Comparison of ENCODE assay signal across 8 cellular contexts in genomic region chr1:155648207-155649147, GRCh38. TPM values are rescaled to one million over a fixed set of nuclear protein-coding genes. Genes with fewer than 3 reads are reported as not detected.
DNase-seq lines count a peak whose midpoint lies in the region; ATAC-seq, FAIRE-seq and TF ChIP-seq lines count a peak whose summit lies in the region.

No MANE protein-coding gene starts in this region.

- TF ChIP-seq POLR2A in testis (IDR thresholded peaks at IDR 0.05), result no peak

- WGBS in pancreas, 2 donors, result 59 to 62% methylated on average over 11 of the region's 11 CpGs
- 63 to 75% methylated on average over 11 of the region's 11 CpGs for WGBS in testis, 2 donors

- intact Hi-C loops in pancreas (cut with DNase I), result no loop called here
- intact Hi-C loops in testis (cut with DNase I; ENCODE audit: low total_unique reads), result no loop called here

- H3K9me3 ChIP-seq in pancreas (no peaks in the 10 kb centered on the region), testis (no peaks in the 10 kb centered on the region)

- peak overlapping the region; percentile 57 for H3K4me3 ChIP-seq in fibroblast of mammary gland (ENCODE audit: control insufficient read depth, low read depth, low read length)
- H3K4me3 ChIP-seq in pancreas, result no peak overlapping the region
- H3K4me3 ChIP-seq in testis, result no peak overlapping the region

- no peak overlapping the region for H3K27ac ChIP-seq in pancreas
- H3K27ac ChIP-seq in testis, result no peak overlapping the region

- ATAC-seq in pancreas, result peak; percentile 71 to 97 (median 92)
- no peak for ATAC-seq in HG02798 (IDR thresholded peaks at IDR 0.05; ENCODE audit: poor library complexity, unreplicated experiment)

- no peaks in the 10 kb centered on the region for H3K27me3 ChIP-seq in pancreas
- no peaks in the 10 kb centered on the region for H3K27me3 ChIP-seq in testis

- DNase-seq in AG08396 (ENCODE audit: low spot score) (peak; percentile 64), HS-27A (ENCODE audit: low read depth) (peak; percentile 50), SK-N-DZ (ENCODE audit: low spot score) (peak; percentile 56), fibroblast of mammary gland (ENCODE audit: low read depth) (peak; percentile 89), pancreas (peak in 3 of 6 donors; percentile 7 to 20 (median 19)), testis (no peak)
- DNase-seq in activated T-cell treated with anti-CD3 and anti-CD28 coated beads, Interleukin-2, amount 50 U/mL, for 48 hours, result no peak

- H3K36me3 ChIP-seq in pancreas, result no peaks in the 10 kb centered on the region
- no peaks in the 10 kb centered on the region for H3K36me3 ChIP-seq in testis (ENCODE audit: low read depth, missing control alignments)

- FAIRE-seq in pancreas (lab: Jason Lieb, UNC), result no peak

- H3K4me1 ChIP-seq in pancreas (peaks cover 0 to 4% (median 0%) of the 10 kb centered on the region in 3 donors), testis (no peaks in the 10 kb centered on the region)

- peak; percentile 78 for TF ChIP-seq CTCF in fibroblast of mammary gland (conservative IDR thresholded peaks at IDR 0.05; ENCODE audit: control insufficient read depth, insufficient read depth, low read depth, low read length)
- TF ChIP-seq CTCF in pancreas (IDR thresholded peaks at IDR 0.05), result no peak
- no peak for TF ChIP-seq CTCF in testis (IDR thresholded peaks at IDR 0.05)

RNA-seq across cellular contexts. Expression of gene MSTO1, which starts 38.5 kb away (rescaled TPM):
- 38.9 and 49.0 TPM in 2 replicates for polyA plus RNA-seq in SK-N-DZ (2014; cell fraction: cytosol; rRNA removed)
- 455 and 485 TPM in 2 replicates for polyA plus RNA-seq in SK-N-DZ (2014; cell fraction: nucleus; rRNA removed)
- total RNA-seq in pancreas, result 10 to 100 TPM; 10.8 to 27.0 (median 19.8) TPM
- polyA plus RNA-seq in pancreas, result 10 to 100 TPM; 47.0 to 47.1 TPM
- total RNA-seq in testis, result 10 to 100 TPM; 50.0 to 62.4 TPM
- polyA plus RNA-seq in testis (ENCODE audit: insufficient read depth, low read depth, low replicate concordance), result 140 TPM

RNA-seq across cellular contexts. Expression of gene YY1AP1, which starts 40.1 kb away (rescaled TPM):
- polyA plus RNA-seq in SK-N-DZ (2014; cell fraction: cytosol; rRNA removed), result 40.0 and 45.8 TPM in 2 replicates
- polyA plus RNA-seq in SK-N-DZ (2014; cell fraction: nucleus; rRNA removed), result 51.4 and 73.1 TPM in 2 replicates
- 10 to 100 TPM; 22.1 to 37.8 (median 24.2) TPM for total RNA-seq in pancreas
- polyA plus RNA-seq in pancreas, result 10 to 100 TPM; 19.9 to 41.4 TPM
- 100 to 1,000 TPM; 171 to 219 TPM for total RNA-seq in testis
- 205 TPM for polyA plus RNA-seq in testis (ENCODE audit: insufficient read depth, low read depth, low replicate concordance)

RNA-seq across cellular contexts. Expression of gene DAP3, which starts 40.4 kb away (rescaled TPM):
- 169 and 190 TPM in 2 replicates for polyA plus RNA-seq in SK-N-DZ (2014; cell fraction: cytosol; rRNA removed)
- polyA plus RNA-seq in SK-N-DZ (2014; cell fraction: nucleus; rRNA removed), result 250 and 280 TPM in 2 replicates
- total RNA-seq in pancreas, result 10 to 100 TPM; 40.3 to 56.7 (median 46.5) TPM
- polyA plus RNA-seq in pancreas, result 10 to 100 TPM; 52.9 to 73.8 TPM
- total RNA-seq in testis, result 100 to 1,000 TPM; 277 to 286 TPM
- polyA plus RNA-seq in testis (ENCODE audit: insufficient read depth, low read depth, low replicate concordance), result 121 TPM

Comparison
In these comparisons a context has a peak if more than half of its experiments do, and no peak if none do; other contexts are left out.
1. DNase-seq: peak in AG08396 (single experiment), HS-27A (single experiment), SK-N-DZ (single experiment) and fibroblast of mammary gland (single experiment); none in testis (single experiment) and activated T-cell treated with anti-CD3 and anti-CD28 coated beads, Interleukin-2, amount 50 U/mL, for 48 hours (0 of 2).
2. RNA of gene YY1AP1, which starts 40.1 kb away (total RNA-seq): 171 to 219 TPM in testis; 22.1 to 37.8 TPM in pancreas; every median in the first group is over 4 times any median in the second.
3. RNA of gene DAP3, which starts 40.4 kb away (total RNA-seq): 277 to 286 TPM in testis; 40.3 to 56.7 TPM in pancreas; every median in the first group is over 4 times any median in the second.